2 cellular contexts compared by ENCODE assay signal in the genomic region with DNA sequence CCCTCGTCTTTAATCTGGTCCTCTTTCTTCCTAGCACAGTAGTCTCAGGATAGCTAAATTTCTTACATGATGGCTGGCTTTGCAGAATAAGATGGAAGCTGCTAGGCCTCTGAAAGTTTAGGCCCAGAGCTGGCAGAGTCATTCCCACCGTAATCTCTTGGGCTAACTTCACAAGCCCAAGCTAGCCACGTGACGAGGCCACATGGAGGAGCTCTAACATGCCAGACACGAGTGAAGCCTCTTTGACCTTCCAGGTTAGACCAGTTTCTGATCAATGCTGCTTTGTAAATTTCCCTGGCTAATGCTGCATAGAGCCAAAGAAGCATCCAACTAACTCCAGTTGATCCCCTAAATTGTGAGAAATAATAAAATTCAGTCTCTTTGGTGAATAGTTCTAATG.
TF ChIP-seq lines count a peak whose summit lies in the region.

No MANE protein-coding gene starts in this region.

TF ChIP-seq in IMR-90, 13 proteins besides CTCF, POLR2A, EP300 and RAD21:
- TF ChIP-seq MAZ (IDR thresholded peaks at IDR 0.05; ENCODE audit: borderline replicate concordance, low read depth, low read length) (no peak), MXI1 (IDR thresholded peaks at IDR 0.05; ENCODE audit: borderline replicate concordance, low read depth, low read length) (no peak), NFE2L2 (IDR thresholded peaks at IDR 0.05; ENCODE audit: low read depth, low read length) (no peak), ELK1 (IDR thresholded peaks at IDR 0.05; ENCODE audit: borderline replicate concordance, low read depth, low read length) (no peak), SMC3 (IDR thresholded peaks at IDR 0.05; ENCODE audit: low read depth, low read length) (no peak), FOS (IDR thresholded peaks at IDR 0.05; ENCODE audit: low read depth, low read length) (no peak), BHLHE40 (IDR thresholded peaks at IDR 0.05; ENCODE audit: low read depth, low read length) (no peak), RFX5 (IDR thresholded peaks at IDR 0.05; ENCODE audit: low read depth, low read length) (no peak), RCOR1 (IDR thresholded peaks at IDR 0.05; ENCODE audit: insufficient replicate concordance, low read length) (no peak), MAFK (IDR thresholded peaks at IDR 0.05; ENCODE audit: low read depth, low read length) (no peak), CEBPB (IDR thresholded peaks at IDR 0.05; ENCODE audit: low read depth, low read length) (no peak), CHD1 (IDR thresholded peaks at IDR 0.05; ENCODE audit: low read depth, low read length) (no peak)
- TF ChIP-seq, protein P1, sequence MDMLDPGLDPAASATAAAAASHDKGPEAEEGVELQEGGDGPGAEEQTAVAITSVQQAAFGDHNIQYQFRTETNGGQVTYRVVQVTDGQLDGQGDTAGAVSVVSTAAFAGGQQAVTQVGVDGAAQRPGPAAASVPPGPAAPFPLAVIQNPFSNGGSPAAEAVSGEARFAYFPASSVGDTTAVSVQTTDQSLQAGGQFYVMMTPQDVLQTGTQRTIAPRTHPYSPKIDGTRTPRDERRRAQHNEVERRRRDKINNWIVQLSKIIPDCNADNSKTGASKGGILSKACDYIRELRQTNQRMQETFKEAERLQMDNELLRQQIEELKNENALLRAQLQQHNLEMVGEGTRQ (IDR thresholded peaks at IDR 0.05; ENCODE audit: low read depth, low read length), result no peak

TF ChIP-seq in HEK293T, 16 proteins besides CTCF, POLR2A, EP300 and RAD21:
- TF ChIP-seq SUZ12 (IDR thresholded peaks at IDR 0.05) (no peak), ZNF384 (IDR thresholded peaks at IDR 0.05) (no peak), FOXA1 (IDR thresholded peaks at IDR 0.05) (no peak)
